2 cellular contexts compared by ENCODE assay signal in the genomic region with DNA sequence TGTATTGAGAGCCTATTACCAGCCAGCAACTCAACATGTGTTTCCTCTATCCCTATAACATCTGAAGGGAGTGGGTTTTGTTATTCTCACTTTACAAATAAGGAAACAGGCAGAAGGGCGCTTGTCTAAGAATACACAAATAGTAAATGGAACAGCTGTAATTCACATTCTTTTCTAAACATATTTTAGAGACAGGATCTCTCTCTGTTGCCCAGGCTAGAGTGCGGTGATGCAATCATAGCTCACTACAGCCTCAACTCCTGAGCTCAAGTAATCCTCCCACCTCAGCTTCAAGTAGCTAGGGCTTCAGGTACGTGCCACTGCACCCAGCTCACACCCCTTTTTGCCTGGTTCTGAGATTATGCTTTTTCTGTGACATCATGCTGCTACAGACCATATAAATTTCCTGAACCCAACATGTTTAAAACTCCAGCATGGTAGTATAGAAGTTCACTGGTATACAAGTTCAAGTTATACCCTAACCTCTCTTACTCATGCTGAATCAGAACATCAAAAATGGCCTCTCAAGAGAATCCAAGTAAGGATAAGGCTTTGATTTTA.
TF ChIP-seq lines count a peak whose summit lies in the region.

No MANE protein-coding gene starts in this region.

TF ChIP-seq in HCT116, 20 proteins besides CTCF, POLR2A, EP300 and RAD21:
- TF ChIP-seq YY1 (IDR thresholded peaks at IDR 0.05; ENCODE audit: extremely low read depth, insufficient replicate concordance, low read depth, low read length) = no peak
- TF ChIP-seq ZNF274 (IDR thresholded peaks at IDR 0.05; ENCODE audit: low read depth, low read length) = no peak
- peak; percentile 43 for TF ChIP-seq SP1 (IDR thresholded peaks at IDR 0.05; ENCODE audit: low read depth)
- TF ChIP-seq, protein P1, sequence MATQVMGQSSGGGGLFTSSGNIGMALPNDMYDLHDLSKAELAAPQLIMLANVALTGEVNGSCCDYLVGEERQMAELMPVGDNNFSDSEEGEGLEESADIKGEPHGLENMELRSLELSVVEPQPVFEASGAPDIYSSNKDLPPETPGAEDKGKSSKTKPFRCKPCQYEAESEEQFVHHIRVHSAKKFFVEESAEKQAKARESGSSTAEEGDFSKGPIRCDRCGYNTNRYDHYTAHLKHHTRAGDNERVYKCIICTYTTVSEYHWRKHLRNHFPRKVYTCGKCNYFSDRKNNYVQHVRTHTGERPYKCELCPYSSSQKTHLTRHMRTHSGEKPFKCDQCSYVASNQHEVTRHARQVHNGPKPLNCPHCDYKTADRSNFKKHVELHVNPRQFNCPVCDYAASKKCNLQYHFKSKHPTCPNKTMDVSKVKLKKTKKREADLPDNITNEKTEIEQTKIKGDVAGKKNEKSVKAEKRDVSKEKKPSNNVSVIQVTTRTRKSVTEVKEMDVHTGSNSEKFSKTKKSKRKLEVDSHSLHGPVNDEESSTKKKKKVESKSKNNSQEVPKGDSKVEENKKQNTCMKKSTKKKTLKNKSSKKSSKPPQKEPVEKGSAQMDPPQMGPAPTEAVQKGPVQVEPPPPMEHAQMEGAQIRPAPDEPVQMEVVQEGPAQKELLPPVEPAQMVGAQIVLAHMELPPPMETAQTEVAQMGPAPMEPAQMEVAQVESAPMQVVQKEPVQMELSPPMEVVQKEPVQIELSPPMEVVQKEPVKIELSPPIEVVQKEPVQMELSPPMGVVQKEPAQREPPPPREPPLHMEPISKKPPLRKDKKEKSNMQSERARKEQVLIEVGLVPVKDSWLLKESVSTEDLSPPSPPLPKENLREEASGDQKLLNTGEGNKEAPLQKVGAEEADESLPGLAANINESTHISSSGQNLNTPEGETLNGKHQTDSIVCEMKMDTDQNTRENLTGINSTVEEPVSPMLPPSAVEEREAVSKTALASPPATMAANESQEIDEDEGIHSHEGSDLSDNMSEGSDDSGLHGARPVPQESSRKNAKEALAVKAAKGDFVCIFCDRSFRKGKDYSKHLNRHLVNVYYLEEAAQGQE (IDR thresholded peaks at IDR 0.05; ENCODE audit: low read depth) = no peak
- TF ChIP-seq EZH2phosphoT487 (IDR thresholded peaks at IDR 0.05; ENCODE audit: borderline replicate concordance) = no peak
- TF ChIP-seq ZFX (IDR thresholded peaks at IDR 0.05) = no peak
- TF ChIP-seq SIN3A (IDR thresholded peaks at IDR 0.05; ENCODE audit: low read depth) = no peak
- TF ChIP-seq JUND (IDR thresholded peaks at IDR 0.05) = peak; percentile 24
- TF ChIP-seq FOSL1 (IDR thresholded peaks at IDR 0.05; ENCODE audit: low read depth) = peak; percentile 77
- TF ChIP-seq SRF (IDR thresholded peaks at IDR 0.05; ENCODE audit: low read depth) = peak; percentile 36; the same call in 1 of the 2 replicates
- no peak for TF ChIP-seq ELF1 (IDR thresholded peaks at IDR 0.05; ENCODE audit: borderline replicate concordance, low read depth)
- no peak for TF ChIP-seq TCF7L2 (IDR thresholded peaks at IDR 0.05; ENCODE audit: borderline replicate concordance, extremely low read depth, insufficient read depth, insufficient read length)
- 0 out of 2 replicates have a peak, but pooled peaks have one; percentile 30 for TF ChIP-seq EGR1 (IDR thresholded peaks at IDR 0.05; ENCODE audit: low read depth)
- no peak for TF ChIP-seq POLR2AphosphoS5 (IDR thresholded peaks at IDR 0.05; ENCODE audit: low read depth, low read length)
- TF ChIP-seq, protein P2, sequence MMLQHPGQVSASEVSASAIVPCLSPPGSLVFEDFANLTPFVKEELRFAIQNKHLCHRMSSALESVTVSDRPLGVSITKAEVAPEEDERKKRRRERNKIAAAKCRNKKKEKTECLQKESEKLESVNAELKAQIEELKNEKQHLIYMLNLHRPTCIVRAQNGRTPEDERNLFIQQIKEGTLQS (IDR thresholded peaks at IDR 0.05) = peak; percentile 81; the same call in 1 of the 2 replicates
- 0 out of 2 replicates have a peak, but pooled peaks have one; percentile 40 for TF ChIP-seq CBX3 (IDR thresholded peaks at IDR 0.05; ENCODE audit: low read depth)
- TF ChIP-seq, protein P3, sequence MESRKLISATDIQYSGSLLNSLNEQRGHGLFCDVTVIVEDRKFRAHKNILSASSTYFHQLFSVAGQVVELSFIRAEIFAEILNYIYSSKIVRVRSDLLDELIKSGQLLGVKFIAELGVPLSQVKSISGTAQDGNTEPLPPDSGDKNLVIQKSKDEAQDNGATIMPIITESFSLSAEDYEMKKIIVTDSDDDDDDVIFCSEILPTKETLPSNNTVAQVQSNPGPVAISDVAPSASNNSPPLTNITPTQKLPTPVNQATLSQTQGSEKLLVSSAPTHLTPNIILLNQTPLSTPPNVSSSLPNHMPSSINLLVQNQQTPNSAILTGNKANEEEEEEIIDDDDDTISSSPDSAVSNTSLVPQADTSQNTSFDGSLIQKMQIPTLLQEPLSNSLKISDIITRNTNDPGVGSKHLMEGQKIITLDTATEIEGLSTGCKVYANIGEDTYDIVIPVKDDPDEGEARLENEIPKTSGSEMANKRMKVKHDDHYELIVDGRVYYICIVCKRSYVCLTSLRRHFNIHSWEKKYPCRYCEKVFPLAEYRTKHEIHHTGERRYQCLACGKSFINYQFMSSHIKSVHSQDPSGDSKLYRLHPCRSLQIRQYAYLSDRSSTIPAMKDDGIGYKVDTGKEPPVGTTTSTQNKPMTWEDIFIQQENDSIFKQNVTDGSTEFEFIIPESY (IDR thresholded peaks at IDR 0.05; ENCODE audit: extremely low read depth, insufficient replicate concordance, low read length) = no peak
- TF ChIP-seq CEBPB (IDR thresholded peaks at IDR 0.05; ENCODE audit: low read depth) = peak; percentile 86
- no peak for TF ChIP-seq EZH2 (IDR thresholded peaks at IDR 0.05)
- TF ChIP-seq, protein P4, sequence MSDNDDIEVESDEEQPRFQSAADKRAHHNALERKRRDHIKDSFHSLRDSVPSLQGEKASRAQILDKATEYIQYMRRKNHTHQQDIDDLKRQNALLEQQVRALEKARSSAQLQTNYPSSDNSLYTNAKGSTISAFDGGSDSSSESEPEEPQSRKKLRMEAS (IDR thresholded peaks at IDR 0.05) = peak; percentile 59; the same call in 1 of the 2 replicates

TF ChIP-seq in K562, 482 proteins besides CTCF, POLR2A, EP300 and RAD21:
- TF ChIP-seq CEBPG (CRISPR knock-in tag; IDR thresholded peaks at IDR 0.05) (0 out of 2 replicates have a peak, but pooled peaks have one; percentile 56), CEBPG (tag; conservative IDR thresholded peaks at IDR 0.05 in 1 of 2, IDR thresholded peaks at IDR 0.05 in 1 of 2) (peak; percentile 42 to 71; a peak in 2 of 4 replicates), ZBTB1 (CRISPR knock-in tag; IDR thresholded peaks at IDR 0.05; ENCODE audit: borderline replicate concordance, low read depth) (no peak), CEBPB (tag; IDR thresholded peaks at IDR 0.05) (peak; percentile 70)
- TF ChIP-seq, protein P5, sequence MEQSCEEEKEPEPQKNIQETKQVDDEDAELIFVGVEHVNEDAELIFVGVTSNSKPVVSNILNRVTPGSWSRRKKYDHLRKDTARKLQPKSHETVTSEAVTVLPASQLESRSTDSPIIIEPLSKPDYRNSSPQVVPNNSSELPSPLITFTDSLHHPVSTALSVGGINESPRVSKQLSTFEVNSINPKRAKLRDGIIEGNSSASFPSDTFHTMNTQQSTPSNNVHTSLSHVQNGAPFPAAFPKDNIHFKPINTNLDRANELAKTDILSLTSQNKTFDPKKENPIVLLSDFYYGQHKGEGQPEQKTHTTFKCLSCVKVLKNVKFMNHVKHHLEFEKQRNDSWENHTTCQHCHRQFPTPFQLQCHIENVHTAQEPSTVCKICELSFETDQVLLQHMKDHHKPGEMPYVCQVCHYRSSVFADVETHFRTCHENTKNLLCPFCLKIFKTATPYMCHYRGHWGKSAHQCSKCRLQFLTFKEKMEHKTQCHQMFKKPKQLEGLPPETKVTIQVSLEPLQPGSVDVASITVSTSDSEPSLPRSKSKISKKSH (CRISPR knock-in tag; IDR thresholded peaks at IDR 0.05) = no peak
- TF ChIP-seq, protein P2 (IDR thresholded peaks at IDR 0.05) = peak; percentile 78
- TF ChIP-seq, protein P2 (CRISPR knock-in tag; conservative IDR thresholded peaks at IDR 0.05) = no peak
